Comparison of ENCODE assay signal across 1 cellular context in the genomic region with DNA sequence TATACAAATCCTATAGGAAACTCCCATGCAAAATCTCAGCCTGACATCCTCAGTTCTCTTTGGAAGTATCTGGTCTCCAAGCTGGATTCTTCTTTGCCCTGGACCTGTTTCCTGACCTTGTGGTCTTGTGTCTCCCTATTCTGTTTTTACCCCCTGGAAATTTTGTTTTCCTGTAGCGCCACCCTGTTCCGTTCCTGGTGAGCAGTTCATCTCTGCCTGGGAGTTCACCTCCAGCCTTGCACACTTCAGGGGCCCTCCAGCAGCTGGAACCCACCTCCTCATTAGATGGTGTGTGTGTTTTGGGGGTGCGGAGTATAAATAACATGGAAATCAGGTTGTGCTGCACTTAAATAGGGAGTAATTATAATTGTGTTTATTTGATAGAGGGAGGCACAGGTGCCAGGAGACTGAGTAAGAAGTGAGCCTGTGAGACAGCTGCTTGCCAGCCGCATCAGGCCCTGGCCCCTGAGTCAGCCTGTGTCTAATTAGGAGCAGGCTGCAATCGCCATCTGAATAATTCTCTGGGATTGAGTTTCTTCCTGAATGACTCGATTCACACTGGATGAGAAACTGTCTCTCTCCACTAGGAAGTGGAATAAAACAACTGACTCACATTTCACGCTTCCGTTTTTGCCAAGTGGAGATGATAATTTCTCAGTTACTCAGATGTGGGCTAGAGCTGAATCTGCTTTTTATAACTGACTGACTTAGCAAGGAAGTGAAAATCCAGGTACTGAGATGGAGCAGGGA.
TF ChIP-seq lines count a peak whose summit lies in the region.

No MANE protein-coding gene starts in this region.

TF ChIP-seq in SK-N-SH, 30 proteins besides CTCF, POLR2A, EP300 and RAD21 (continued from another document):
- TF ChIP-seq, protein P1, sequence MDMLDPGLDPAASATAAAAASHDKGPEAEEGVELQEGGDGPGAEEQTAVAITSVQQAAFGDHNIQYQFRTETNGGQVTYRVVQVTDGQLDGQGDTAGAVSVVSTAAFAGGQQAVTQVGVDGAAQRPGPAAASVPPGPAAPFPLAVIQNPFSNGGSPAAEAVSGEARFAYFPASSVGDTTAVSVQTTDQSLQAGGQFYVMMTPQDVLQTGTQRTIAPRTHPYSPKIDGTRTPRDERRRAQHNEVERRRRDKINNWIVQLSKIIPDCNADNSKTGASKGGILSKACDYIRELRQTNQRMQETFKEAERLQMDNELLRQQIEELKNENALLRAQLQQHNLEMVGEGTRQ (IDR thresholded peaks at IDR 0.05; ENCODE audit: borderline replicate concordance, low read depth, low read length): no peak
- TF ChIP-seq TEAD4 (IDR thresholded peaks at IDR 0.05; ENCODE audit: borderline replicate concordance, insufficient read depth) (peak; percentile 80), POLR2AphosphoS5 (IDR thresholded peaks at IDR 0.05; ENCODE audit: low read depth, low read length) (peak; percentile 76; the same call in 1 of the 2 replicates), MAX (IDR thresholded peaks at IDR 0.05; ENCODE audit: low read depth) (peak; percentile 59), RFX5 (IDR thresholded peaks at IDR 0.05; ENCODE audit: low read length) (no peak), GATA2 (CRISPR knock-in tag; IDR thresholded peaks at IDR 0.05) (no peak), NRF1 (IDR thresholded peaks at IDR 0.05; ENCODE audit: low read depth, low read length) (no peak), FOXM1 (IDR thresholded peaks at IDR 0.05; ENCODE audit: low read depth) (peak; percentile 81), FOSL2 (IDR thresholded peaks at IDR 0.05; ENCODE audit: borderline replicate concordance, low read depth) (peak; percentile 85), RXRA (IDR thresholded peaks at IDR 0.05; ENCODE audit: borderline replicate concordance, low read depth) (peak; percentile 68; the same call in 1 of the 2 replicates), ZBTB33 (IDR thresholded peaks at IDR 0.05; ENCODE audit: borderline replicate concordance, low read depth) (0 out of 2 replicates have a peak, but pooled peaks have one; percentile 17), YY1 (IDR thresholded peaks at IDR 0.05; ENCODE audit: low read depth) (peak; percentile 54; the same call in 1 of the 2 replicates), ELF1 (IDR thresholded peaks at IDR 0.05) (peak; percentile 54; the same call in 1 of the 2 replicates), SMC3 (IDR thresholded peaks at IDR 0.05; ENCODE audit: low read depth, low read length) (no peak)
- TF ChIP-seq, protein P2, sequence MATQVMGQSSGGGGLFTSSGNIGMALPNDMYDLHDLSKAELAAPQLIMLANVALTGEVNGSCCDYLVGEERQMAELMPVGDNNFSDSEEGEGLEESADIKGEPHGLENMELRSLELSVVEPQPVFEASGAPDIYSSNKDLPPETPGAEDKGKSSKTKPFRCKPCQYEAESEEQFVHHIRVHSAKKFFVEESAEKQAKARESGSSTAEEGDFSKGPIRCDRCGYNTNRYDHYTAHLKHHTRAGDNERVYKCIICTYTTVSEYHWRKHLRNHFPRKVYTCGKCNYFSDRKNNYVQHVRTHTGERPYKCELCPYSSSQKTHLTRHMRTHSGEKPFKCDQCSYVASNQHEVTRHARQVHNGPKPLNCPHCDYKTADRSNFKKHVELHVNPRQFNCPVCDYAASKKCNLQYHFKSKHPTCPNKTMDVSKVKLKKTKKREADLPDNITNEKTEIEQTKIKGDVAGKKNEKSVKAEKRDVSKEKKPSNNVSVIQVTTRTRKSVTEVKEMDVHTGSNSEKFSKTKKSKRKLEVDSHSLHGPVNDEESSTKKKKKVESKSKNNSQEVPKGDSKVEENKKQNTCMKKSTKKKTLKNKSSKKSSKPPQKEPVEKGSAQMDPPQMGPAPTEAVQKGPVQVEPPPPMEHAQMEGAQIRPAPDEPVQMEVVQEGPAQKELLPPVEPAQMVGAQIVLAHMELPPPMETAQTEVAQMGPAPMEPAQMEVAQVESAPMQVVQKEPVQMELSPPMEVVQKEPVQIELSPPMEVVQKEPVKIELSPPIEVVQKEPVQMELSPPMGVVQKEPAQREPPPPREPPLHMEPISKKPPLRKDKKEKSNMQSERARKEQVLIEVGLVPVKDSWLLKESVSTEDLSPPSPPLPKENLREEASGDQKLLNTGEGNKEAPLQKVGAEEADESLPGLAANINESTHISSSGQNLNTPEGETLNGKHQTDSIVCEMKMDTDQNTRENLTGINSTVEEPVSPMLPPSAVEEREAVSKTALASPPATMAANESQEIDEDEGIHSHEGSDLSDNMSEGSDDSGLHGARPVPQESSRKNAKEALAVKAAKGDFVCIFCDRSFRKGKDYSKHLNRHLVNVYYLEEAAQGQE (IDR thresholded peaks at IDR 0.05; ENCODE audit: low read depth, low read length): no peak
- TF ChIP-seq, protein P3, sequence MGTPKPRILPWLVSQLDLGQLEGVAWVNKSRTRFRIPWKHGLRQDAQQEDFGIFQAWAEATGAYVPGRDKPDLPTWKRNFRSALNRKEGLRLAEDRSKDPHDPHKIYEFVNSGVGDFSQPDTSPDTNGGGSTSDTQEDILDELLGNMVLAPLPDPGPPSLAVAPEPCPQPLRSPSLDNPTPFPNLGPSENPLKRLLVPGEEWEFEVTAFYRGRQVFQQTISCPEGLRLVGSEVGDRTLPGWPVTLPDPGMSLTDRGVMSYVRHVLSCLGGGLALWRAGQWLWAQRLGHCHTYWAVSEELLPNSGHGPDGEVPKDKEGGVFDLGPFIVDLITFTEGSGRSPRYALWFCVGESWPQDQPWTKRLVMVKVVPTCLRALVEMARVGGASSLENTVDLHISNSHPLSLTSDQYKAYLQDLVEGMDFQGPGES (IDR thresholded peaks at IDR 0.05; ENCODE audit: low read depth, low read length): no peak
